1 cellular context compared by ENCODE assay signal in genomic region chr12:8697476-8698131, GRCh38.
TF ChIP-seq lines count a peak whose summit lies in the region.

A gene with protein sequence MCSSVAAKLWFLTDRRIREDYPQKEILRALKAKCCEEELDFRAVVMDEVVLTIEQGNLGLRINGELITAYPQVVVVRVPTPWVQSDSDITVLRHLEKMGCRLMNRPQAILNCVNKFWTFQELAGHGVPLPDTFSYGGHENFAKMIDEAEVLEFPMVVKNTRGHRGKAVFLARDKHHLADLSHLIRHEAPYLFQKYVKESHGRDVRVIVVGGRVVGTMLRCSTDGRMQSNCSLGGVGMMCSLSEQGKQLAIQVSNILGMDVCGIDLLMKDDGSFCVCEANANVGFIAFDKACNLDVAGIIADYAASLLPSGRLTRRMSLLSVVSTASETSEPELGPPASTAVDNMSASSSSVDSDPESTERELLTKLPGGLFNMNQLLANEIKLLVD (plus strand): TSS chr12:8697991. CDS start chr12:8713867, 15,876 bp downstream.

TF ChIP-seq in GM12878, 131 proteins besides CTCF, POLR2A, EP300 and RAD21 (continued from another document):
- TF ChIP-seq PRDM15 (CRISPR knock-in tag; IDR thresholded peaks at IDR 0.05) (no peak), RUNX3 (IDR thresholded peaks at IDR 0.05; ENCODE audit: low read length) (peak; percentile 33; the same call in 1 of the 2 replicates), ZNF622 (IDR thresholded peaks at IDR 0.05) (no peak), CREM (IDR thresholded peaks at IDR 0.05; ENCODE audit: low read depth) (peak; percentile 5; the same call in 1 of the 2 replicates), EED (IDR thresholded peaks at IDR 0.05; ENCODE audit: low read depth) (0 out of 2 replicates have a peak, but pooled peaks have one; percentile 25), EGR1 (IDR thresholded peaks at IDR 0.05; ENCODE audit: borderline replicate concordance in 1 of 2, low read depth in 2 of 2, low read length in 2 of 2) (peak in 1 of 2 experiments; percentile 67; a peak in 2 of 3 replicates), SREBF1 (IDR thresholded peaks at IDR 0.05; ENCODE audit: low read length) (no peak)
